Comparison of ENCODE assay signal across 8 cellular contexts in genomic region chr19:9836021-9836420, GRCh38. TPM values are rescaled to one million over a fixed set of nuclear protein-coding genes. Genes with fewer than 3 reads are reported as not detected.
A peak's percentile ranks its signal among the peaks of the same experiment; 100 is the strongest.
DNase-seq lines count a peak whose midpoint lies in the region; ATAC-seq and TF ChIP-seq lines count a peak whose summit lies in the region.

No MANE protein-coding gene starts in this region.

- H3K27me3 ChIP-seq in BJ (ENCODE audit: control insufficient read depth, insufficient read depth, low read length) = no peaks in the 10 kb centered on the region
- no peaks in the 10 kb centered on the region for H3K27me3 ChIP-seq in HUES6 (ENCODE audit: control insufficient read depth, insufficient read depth, low read length)
- no peaks in the 10 kb centered on the region for H3K27me3 ChIP-seq in adipocyte (replicated peaks; ENCODE audit: control insufficient read depth, insufficient read depth, low read length)
- no peaks in the 10 kb centered on the region for H3K27me3 ChIP-seq in kidney epithelial cell (ENCODE audit: control insufficient read depth, insufficient read depth, low read length)
- H3K27me3 ChIP-seq in tibial nerve = no peaks in the 10 kb centered on the region

- H3K27ac ChIP-seq in HUES6 (ENCODE audit: low read depth, low read length) = no peak overlapping the region
- peak overlapping the region in 1 of 4 donors; percentile 85 for H3K27ac ChIP-seq in tibial nerve

- H3K36me3 ChIP-seq in BJ (ENCODE audit: control insufficient read depth, insufficient read depth, low read length) (peaks cover 12% of the 10 kb centered on the region), HUES6 (ENCODE audit: control insufficient read depth, insufficient read depth, low read length) (peaks cover 35% of the 10 kb centered on the region), adipocyte (ENCODE audit: control insufficient read depth, insufficient read depth, low read length, severe bottlenecking) (peaks cover 26% of the 10 kb centered on the region), kidney epithelial cell (ENCODE audit: control insufficient read depth, insufficient read depth, low read length) (no peaks in the 10 kb centered on the region), tibial nerve (peaks cover 0 to 46% (median 3%) of the 10 kb centered on the region in 3 donors)

- TF ChIP-seq POLR2A in tibial nerve (IDR thresholded peaks at IDR 0.05) = no peak

- H3K4me1 ChIP-seq in HUES6 (ENCODE audit: control insufficient read depth, insufficient read depth, low read length) (peaks cover 5% of the 10 kb centered on the region; the same call in 1 of the 2 replicates), adipocyte (ENCODE audit: control insufficient read depth, insufficient read depth, low read length) (peaks cover 14% of the 10 kb centered on the region), tibial nerve (peaks cover 0 to 35% (median 13%) of the 10 kb centered on the region in 4 donors)

- H3K9me3 ChIP-seq in HUES6 (ENCODE audit: control insufficient read depth, insufficient read depth, low read depth, low read length) = no peaks in the 10 kb centered on the region
- H3K9me3 ChIP-seq in adipocyte (ENCODE audit: control insufficient read depth, low read length) = no peaks in the 10 kb centered on the region
- no peaks in the 10 kb centered on the region for H3K9me3 ChIP-seq in tibial nerve

- ATAC-seq in HG02973 (IDR thresholded peaks at IDR 0.05; ENCODE audit: unreplicated experiment) = no peak

- WGBS in tibial nerve, 2 donors = 5 to 6% methylated on average over 5 of the region's 5 CpGs

- H3K9ac ChIP-seq in HUES6 (ENCODE audit: low read length) (peak overlapping the region; percentile 82), adipocyte (ENCODE audit: low read length) (peak overlapping the region; percentile 90)

- DNase-seq in BJ (ENCODE audit: low read depth) (no peak), adipocyte (ENCODE audit: low read depth) (peak; percentile 69), kidney epithelial cell (ENCODE audit: low read depth) (no peak), tibial nerve (ENCODE audit: low spot score in 2 of 2) (no peak), ureter (ENCODE audit: low spot score) (no peak)
- DNase-seq in activated CD4-positive, alpha-beta T cell treated with anti-CD3 and anti-CD28 coated beads, Interleukin-2, amount 50 U/mL, for 4 hours = no peak

- POLR2A ChIA-PET in BJ (lab: Charles Lee) = no interaction called here

- TF ChIP-seq EP300 in tibial nerve (IDR thresholded peaks at IDR 0.05) = no peak

- TF ChIP-seq CTCF in BJ (IDR thresholded peaks at IDR 0.05; ENCODE audit: insufficient read depth, low read depth, low read length) (0 out of 2 replicates have a peak, but pooled peaks have one; percentile 13), kidney epithelial cell (IDR thresholded peaks at IDR 0.05; ENCODE audit: insufficient read depth, low read length, poor library complexity, severe bottlenecking) (no peak), tibial nerve (IDR thresholded peaks at IDR 0.05) (no peak)

- peak overlapping the region; percentile 94 for H3K4me3 ChIP-seq in BJ (ENCODE audit: low read depth, low read length)
- H3K4me3 ChIP-seq in HUES6 (ENCODE audit: low read depth, low read length) = peak overlapping the region; percentile 96
- H3K4me3 ChIP-seq in adipocyte (ENCODE audit: low read length) = peak overlapping the region; percentile 95
- H3K4me3 ChIP-seq in kidney epithelial cell (ENCODE audit: low read depth, low read length) = peak overlapping the region; percentile 92
- peak overlapping the region; percentile 76 to 93 (median 86) for H3K4me3 ChIP-seq in tibial nerve

- CTCF ChIA-PET in BJ (lab: Yijun Ruan, JAX) = interaction anchor here (1.0 to 1.4 kb wide), 2 partner anchors 12 to 22 kb away, joined by 3 to 4 read pairs; no protein-coding TSS in a partner anchor

RNA-seq across cellular contexts. Expression of gene PIN1, which starts 0.9 kb away (rescaled TPM):
- 56.4 and 89.6 TPM in 2 replicates for polyA plus RNA-seq in BJ (2011; rRNA removed)
- 8.1 and 14.3 TPM in 2 replicates for polyA minus RNA-seq in BJ (2011; rRNA and poly(A)+ RNA removed)
- 102 and 115 TPM in 2 replicates for total RNA-seq in kidney epithelial cell
- total RNA-seq in tibial nerve = 100 to 1,000 TPM in 2 of 4 donors, 10 to 100 TPM in 2; 90.6 to 124 (median 103) TPM
- 52.8 TPM for total RNA-seq in ureter

RNA-seq across cellular contexts. Expression of gene UBL5, which starts 8.3 kb away (rescaled TPM):
- polyA plus RNA-seq in BJ (2011; rRNA removed) = 506 and 578 TPM in 2 replicates
- polyA minus RNA-seq in BJ (2011; rRNA and poly(A)+ RNA removed) = 39.4 and 43.6 TPM in 2 replicates
- total RNA-seq in kidney epithelial cell (536 and 603 TPM in 2 replicates), tibial nerve (100 to 1,000 TPM; 349 to 599 (median 515) TPM), ureter (315 TPM)

RNA-seq across cellular contexts. Expression of gene FBXL12, which starts 17.1 kb away (rescaled TPM):
- 23.5 and 35.3 TPM in 2 replicates for polyA plus RNA-seq in BJ (2011; rRNA removed)
- 11.5 and 13.1 TPM in 2 replicates for polyA minus RNA-seq in BJ (2011; rRNA and poly(A)+ RNA removed)
- 25.2 and 30.8 TPM in 2 replicates for total RNA-seq in kidney epithelial cell
- total RNA-seq in tibial nerve = 10 to 100 TPM; 26.2 to 42.7 (median 36.6) TPM
- 28.2 TPM for total RNA-seq in ureter
